Comparison of ENCODE assay signal across 8 cellular contexts in the genomic region with DNA sequence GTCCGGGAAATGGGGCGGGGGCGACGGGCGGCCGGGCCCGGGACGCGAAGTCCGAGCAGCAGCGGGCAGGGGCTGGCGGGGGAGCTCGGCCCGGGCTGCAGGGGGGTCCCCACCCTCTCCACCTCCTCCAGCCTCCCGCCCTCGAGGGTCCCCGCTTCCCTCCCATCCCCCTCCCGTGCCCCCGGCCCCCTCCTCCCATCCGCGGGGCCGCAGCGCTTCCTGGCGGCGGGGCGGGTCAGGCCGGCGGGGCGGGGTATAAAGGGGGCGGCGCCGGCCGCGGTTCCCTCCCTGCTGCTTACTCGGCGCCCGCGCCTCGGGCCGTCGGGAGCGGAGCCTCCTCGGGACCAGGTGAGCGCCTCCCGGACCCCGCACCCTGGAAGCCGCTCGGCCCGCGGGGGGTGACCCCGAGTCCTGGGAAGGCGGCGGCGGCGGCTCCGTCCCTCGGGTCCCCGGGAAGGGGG. TPM values are rescaled to one million over a fixed set of nuclear protein-coding genes. Genes with fewer than 3 reads are reported as not detected.
DNase-seq lines count a peak whose midpoint lies in the region; ATAC-seq and TF ChIP-seq lines count a peak whose summit lies in the region.

A gene (plus strand): TSS at position 287 of the 461 bp plus-strand sequence.

- H3K36me3 Mint-ChIP-seq in activated CD8-positive, alpha-beta T cell treated with anti-CD3 and anti-CD28 coated beads for 36 hours (ENCODE audit: low read depth) = peaks cover 7% of the 10 kb centered on the region

- intact Hi-C loops in activated CD8-positive, alpha-beta T cell treated with anti-CD3 and anti-CD28 coated beads for 36 hours (cut with micrococcal nuclease) = no loop called here

- H3K9me3 Mint-ChIP-seq in activated CD8-positive, alpha-beta T cell treated with anti-CD3 and anti-CD28 coated beads for 36 hours = peaks cover 6% of the 10 kb centered on the region

- peaks cover 16% of the 10 kb centered on the region for H3K4me1 Mint-ChIP-seq in activated CD8-positive, alpha-beta T cell treated with anti-CD3 and anti-CD28 coated beads for 36 hours (ENCODE audit: low read depth)

- CTCF ChIA-PET in AG04449 (lab: Yijun Ruan, JAX) = interaction anchor here (0.8 to 6.9 kb wide), 5 partner anchors 14 to 126 kb away, joined by 3 to 63 read pairs (median 3); a partner anchor contains a TSS
- CTCF ChIA-PET in activated CD8-positive, alpha-beta T cell treated with anti-CD3 and anti-CD28 coated beads for 36 hours (lab: Charles Lee) = no interaction called here

- H3K27me3 ChIP-seq in HUES48 (ENCODE audit: control insufficient read depth, insufficient read depth, low read length) = no peaks in the 10 kb centered on the region

- H3K27ac Mint-ChIP-seq in activated CD8-positive, alpha-beta T cell treated with anti-CD3 and anti-CD28 coated beads for 36 hours = no peak within 1 kb of the TSS

- H3K36me3 ChIP-seq in HUES48 (ENCODE audit: control insufficient read depth, insufficient read depth, low read length) = no peaks in the 10 kb centered on the region

- peak; percentile 92 for ATAC-seq in activated CD8-positive, alpha-beta T cell treated with anti-CD3 and anti-CD28 coated beads for 36 hours

- H3K9me3 ChIP-seq in HUES48 (ENCODE audit: control insufficient read depth, insufficient read depth, low read length) = peaks cover 23% of the 10 kb centered on the region

- DNase-seq in AG04449 (ENCODE audit: low read depth, low spot score) (no peak), mesenteric fat pad (ENCODE audit: low spot score) (peak; percentile 90), inferior parietal cortex (ENCODE audit: extremely low spot score) (no peak), NCI-H446 (lab: John Stamatoyannopoulos, UW) (no peak)
- DNase-seq in activated CD8-positive, alpha-beta T cell treated with anti-CD3 and anti-CD28 coated beads for 36 hours = peak; percentile 67
- peak; percentile 33 for DNase-seq in effector CD8-positive, alpha-beta T cell (lab: John Stamatoyannopoulos, UW)
- DNase-seq in stimulated activated CD8-positive, alpha-beta memory T cell treated with anti-CD3 and anti-CD28 coated beads, Interleukin-4, amount 100 ng/mL, for 24 hours (ENCODE audit: low read depth) = peak; percentile 50

- no peak within 1 kb of the TSS for H3K9ac ChIP-seq in HUES48 (ENCODE audit: low read depth, low read length)

- H3K4me3 ChIP-seq in AG04449 (ENCODE audit: low read depth, low read length) (peak within 1 kb of the TSS; percentile 81), HUES48 (ENCODE audit: low read depth, low read length) (peak within 1 kb of the TSS; percentile 64)

- H3K27ac ChIP-seq in HUES48 (ENCODE audit: low read depth, low read length) = no peak within 1 kb of the TSS

- TF ChIP-seq CTCF in AG04449 (IDR thresholded peaks at IDR 0.05; ENCODE audit: insufficient read depth, low read length, missing control alignments) = peak; percentile 26
- peak; percentile 42 for TF ChIP-seq CTCF in activated CD8-positive, alpha-beta T cell treated with anti-CD3 and anti-CD28 coated beads for 36 hours (IDR thresholded peaks at IDR 0.05)

- H3K4me1 ChIP-seq in HUES48 (ENCODE audit: control insufficient read depth, insufficient read depth, low read length) = 0 out of 2 replicates have a peak, but pooled peaks cover 2% of the 10 kb centered on the region

- peaks cover 12% of the 10 kb centered on the region for H3K27me3 Mint-ChIP-seq in activated CD8-positive, alpha-beta T cell treated with anti-CD3 and anti-CD28 coated beads for 36 hours

- peak within 1 kb of the TSS; percentile 73 for H3K4me3 Mint-ChIP-seq in activated CD8-positive, alpha-beta T cell treated with anti-CD3 and anti-CD28 coated beads for 36 hours

- POLR2A ChIA-PET in AG04449 (lab: Yijun Ruan, JAX) = interaction anchor here (0.8 to 3.0 kb wide), 8 partner anchors 11 to 125 kb away, joined by 3 to 26 read pairs (median 6); no protein-coding TSS in a partner anchor
- POLR2A ChIA-PET in activated CD8-positive, alpha-beta T cell treated with anti-CD3 and anti-CD28 coated beads for 36 hours (lab: Charles Lee) = no interaction called here

RNA-seq across cellular contexts. Expression of the gene that starts here (rescaled TPM):
- total RNA-seq in activated CD8-positive, alpha-beta T cell treated with anti-CD3 and anti-CD28 coated beads for 36 hours = 10 to 100 TPM; 25.0 to 25.3 TPM
- total RNA-seq in mesenteric fat pad = 735 TPM

Comparison
In these comparisons a context has a peak if more than half of its experiments do, and no peak if none do; other contexts are left out.
1. RNA of the gene that starts here (total RNA-seq): 735 TPM in mesenteric fat pad (single experiment); 25.0 to 25.3 TPM in activated CD8-positive, alpha-beta T cell treated with anti-CD3 and anti-CD28 coated beads for 36 hours; every median in the first group is over 10 times any median in the second.
2. DNase-seq: peak in activated CD8-positive, alpha-beta T cell treated with anti-CD3 and anti-CD28 coated beads for 36 hours (single experiment), effector CD8-positive, alpha-beta T cell (single experiment), mesenteric fat pad (single experiment) and stimulated activated CD8-positive, alpha-beta memory T cell treated with anti-CD3 and anti-CD28 coated beads, Interleukin-4, amount 100 ng/mL, for 24 hours (single experiment); none in AG04449 (single experiment), inferior parietal cortex (single experiment) and NCI-H446 (0 of 2).